8 cellular contexts compared by ENCODE assay signal in the genomic region with DNA sequence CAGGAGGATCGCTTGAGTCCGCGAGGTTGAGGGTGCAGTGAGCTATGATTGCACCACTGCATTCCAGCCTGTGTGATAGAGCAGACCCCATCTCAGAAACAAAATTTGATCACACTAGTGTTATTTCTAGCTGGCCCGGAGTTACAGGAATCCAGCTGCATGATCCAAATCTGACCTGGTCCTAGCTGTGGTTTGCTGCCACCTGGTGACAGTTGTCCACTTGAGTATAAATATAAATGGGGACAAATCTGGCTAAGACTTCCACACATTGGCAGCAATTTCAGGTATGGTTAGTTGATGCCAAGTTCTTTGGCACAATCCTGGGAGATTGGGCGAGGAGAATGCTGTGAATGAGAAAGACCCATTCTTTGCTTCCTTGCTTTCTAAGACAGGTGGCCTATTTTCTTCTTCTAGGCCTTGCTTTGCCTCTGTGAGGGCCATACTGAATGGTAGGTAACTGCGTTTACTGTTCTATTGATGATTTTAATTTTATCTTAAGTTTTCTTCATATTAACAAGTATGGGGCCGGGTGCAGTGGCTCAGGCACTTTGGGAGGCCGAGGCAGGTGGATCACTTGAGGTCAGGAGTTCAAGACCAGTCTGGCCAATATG. TPM values are rescaled to one million over a fixed set of nuclear protein-coding genes. Genes with fewer than 3 reads are reported as not detected.
DNase-seq lines count a peak whose midpoint lies in the region; ATAC-seq, FAIRE-seq and TF ChIP-seq lines count a peak whose summit lies in the region.

No MANE protein-coding gene starts in this region.

- CTCF ChIA-PET in HepG2 (lab: Yijun Ruan, JAX; ENCODE audit: low intra/inter-chr PET ratio, low total read pairs), result interaction anchor here (1.9 to 2.4 kb wide), 3 partner anchors 39 to 114 kb away, joined by 8 to 27 read pairs (median 10); no protein-coding TSS in a partner anchor

- TF ChIP-seq EP300 in HepG2 (IDR thresholded peaks at IDR 0.05; ENCODE audit: low read depth in 2 of 2, low read length in 2 of 2), result no peak
- TF ChIP-seq EP300 in HepG2 (CRISPR knock-in tag; IDR thresholded peaks at IDR 0.05; ENCODE audit: borderline replicate concordance), result no peak

- TF ChIP-seq CTCF in LNCaP clone FGC (IDR thresholded peaks at IDR 0.05; ENCODE audit: control insufficient read depth, extremely low read depth, insufficient read depth), result peak; percentile 78
- peak; percentile 77 for TF ChIP-seq CTCF in HepG2 (CRISPR knock-in tag; IDR thresholded peaks at IDR 0.05)

- 79% methylated on average over 8 of the region's 8 CpGs for WGBS in HepG2 (ENCODE audit: low lambda C conversion rate)

- peaks cover 96% of the 10 kb centered on the region for H3K79me2 ChIP-seq in HepG2 (ENCODE audit: insufficient read depth, low read length)

- intact Hi-C loops in HepG2 (cut with micrococcal nuclease; ENCODE audit: unreplicated experiment), result loop anchor here (1.0 kb wide), 3 partner anchors 39 to 114 kb away; no protein-coding TSS in a partner anchor

- H4K20me1 ChIP-seq in HepG2 (ENCODE audit: insufficient read depth, low read length), result peaks cover 64% of the 10 kb centered on the region

- no peak overlapping the region for H2AFZ ChIP-seq in HepG2 (ENCODE audit: low read length)

- H3K36me3 ChIP-seq in HepG2 (replicated peaks in 1 of 2; ENCODE audit: control insufficient read depth in 1 of 2, insufficient read depth in 2 of 2, low read length in 2 of 2), result peaks cover 5 to 7% of the 10 kb centered on the region in 2 experiments; a peak in 2 of 5 replicates

- FAIRE-seq in HepG2 (lab: Jason Lieb, UNC), result peak; percentile 89

- TF ChIP-seq RAD21 in HepG2 (CRISPR knock-in tag; IDR thresholded peaks at IDR 0.05), result peak; percentile 67; the same call in 1 of the 2 replicates

- peak; percentile 42 for DNase-seq in EL
- peak; percentile 67 for DNase-seq in LNCaP clone FGC (ENCODE audit: low read depth)
- DNase-seq in activated CD4-positive, alpha-beta T cell treated with anti-CD3 and anti-CD28 coated beads for 4 hours, result peak; percentile 55 to 60
- DNase-seq in dedifferentiated amniotic fluid mesenchymal stem cell (ENCODE audit: extremely low spot score), result peak; percentile 41
- peak; percentile 56 for DNase-seq in HepG2 (ENCODE audit: low spot score)
- DNase-seq in stimulated activated CD8-positive, alpha-beta memory T cell treated with anti-CD3 and anti-CD28 coated beads, Interleukin-12 subunit alpha, Interleukin-12 subunit beta, amount 100 ng/mL, for 1 hour (ENCODE audit: low read depth), result peak; percentile 31
- no peak for DNase-seq in NCI-H226

- H3K4me1 ChIP-seq in HepG2 (ENCODE audit: insufficient read depth, low read length), result peaks cover 71% of the 10 kb centered on the region

- no peak overlapping the region for H3K4me3 ChIP-seq in LNCaP clone FGC (ENCODE audit: low read depth, low read length)
- H3K4me3 ChIP-seq in HepG2 (replicated peaks in 1 of 3; ENCODE audit: insufficient read depth in 1 of 3, low read depth in 2 of 3, low read length in 3 of 3), result no peak overlapping the region

- no peaks in the 10 kb centered on the region for H3K9me3 ChIP-seq in HepG2 (ENCODE audit: low read length)

- no TSS peak for BruUV-seq in HepG2 (replicated peaks; lab: Mats Ljungman, UMichigan)

- POLR2A ChIA-PET in HepG2 (lab: Yijun Ruan, JAX), result interaction anchor here (0.7 to 1.1 kb wide), 2 partner anchors 36 to 39 kb away, joined by 3 read pairs; no protein-coding TSS in a partner anchor

- in situ Hi-C loops in HepG2 (cut with HindIII; ENCODE audit: extremely low pct_ligation_motif_present, low pct_unique_long_range_greater_than_20kb), result loop anchor here (5.0 kb wide), 1 partner anchor 35 kb away; a partner anchor contains a TSS

- H3K9ac ChIP-seq in HepG2 (ENCODE audit: insufficient read depth, low read depth, low read length), result no peak overlapping the region

- H3K27ac ChIP-seq in HepG2 (ENCODE audit: extremely low read length, insufficient read depth, low read length), result no peak overlapping the region

- no peaks in the 10 kb centered on the region for H3K27me3 ChIP-seq in HepG2 (ENCODE audit: control insufficient read depth in 1 of 2, insufficient read depth in 2 of 2, low read length in 2 of 2)

- no peak overlapping the region for H3K4me2 ChIP-seq in HepG2 (ENCODE audit: low read depth, low read length)

- TF ChIP-seq POLR2A in HepG2 (IDR thresholded peaks at IDR 0.05; ENCODE audit: insufficient read depth in 1 of 2, low read depth in 2 of 2, low read length in 2 of 2), result no peak

- ATAC-seq in HepG2 (peak; percentile 79), HG02973 (IDR thresholded peaks at IDR 0.05; ENCODE audit: unreplicated experiment) (no peak)

TF ChIP-seq in HepG2, 621 proteins besides CTCF, POLR2A, EP300 and RAD21 (continues in another document):
- TF ChIP-seq LCORL (IDR thresholded peaks at IDR 0.05) (no peak), LCORL (CRISPR knock-in tag; IDR thresholded peaks at IDR 0.05) (peak; percentile 24; the same call in 1 of the 2 replicates), SAP130 (CRISPR knock-in tag; IDR thresholded peaks at IDR 0.05; ENCODE audit: low read depth) (peak; percentile 17; the same call in 1 of the 2 replicates), ZNF296 (CRISPR knock-in tag; conservative IDR thresholded peaks at IDR 0.05) (no peak), FOXJ3 (CRISPR knock-in tag; IDR thresholded peaks at IDR 0.05; ENCODE audit: borderline replicate concordance) (0 out of 2 replicates have a peak, but pooled peaks have one; percentile 24)
- TF ChIP-seq, protein P1, sequence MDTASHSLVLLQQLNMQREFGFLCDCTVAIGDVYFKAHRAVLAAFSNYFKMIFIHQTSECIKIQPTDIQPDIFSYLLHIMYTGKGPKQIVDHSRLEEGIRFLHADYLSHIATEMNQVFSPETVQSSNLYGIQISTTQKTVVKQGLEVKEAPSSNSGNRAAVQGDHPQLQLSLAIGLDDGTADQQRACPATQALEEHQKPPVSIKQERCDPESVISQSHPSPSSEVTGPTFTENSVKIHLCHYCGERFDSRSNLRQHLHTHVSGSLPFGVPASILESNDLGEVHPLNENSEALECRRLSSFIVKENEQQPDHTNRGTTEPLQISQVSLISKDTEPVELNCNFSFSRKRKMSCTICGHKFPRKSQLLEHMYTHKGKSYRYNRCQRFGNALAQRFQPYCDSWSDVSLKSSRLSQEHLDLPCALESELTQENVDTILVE (CRISPR knock-in tag; IDR thresholded peaks at IDR 0.05), result 0 out of 2 replicates have a peak, but pooled peaks have one; percentile 24

RNA-seq across cellular contexts. Expression of a gene that starts 35.4 kb away (rescaled TPM):
- total RNA-seq in HepG2 (2016; rRNA removed; fragmentation: Illumina TruSeq; extraction: Trizol), result 14.8 and 19.5 TPM in 2 replicates
- 8.2 and 8.4 TPM in 2 replicates for total RNA-seq in HepG2 (2016; cell fraction: cytosol; rRNA removed; fragmentation: Illumina TruSeq; extraction: Trizol; ENCODE audit: low read depth)
- total RNA-seq in HepG2 (2016; cell fraction: insoluble cytoplasmic fraction; rRNA removed; fragmentation: Illumina TruSeq; extraction: Trizol), result 14.3 and 18.8 TPM in 2 replicates
- total RNA-seq in HepG2 (2016; cell fraction: membrane; rRNA removed; fragmentation: Illumina TruSeq; extraction: Trizol), result 23.3 and 24.0 TPM in 2 replicates
- 14.3 and 16.5 TPM in 2 replicates for total RNA-seq in HepG2 (2016; cell fraction: nucleus; rRNA removed; fragmentation: Illumina TruSeq; extraction: Trizol)
- 17.2 and 20.9 TPM in 2 replicates for polyA plus RNA-seq in HepG2 (2011; rRNA removed)
- 13.0 and 19.2 TPM in 2 replicates for polyA plus RNA-seq in HepG2 (2011; cell fraction: cytosol; rRNA removed)
- polyA plus RNA-seq in HepG2 (2011; cell fraction: nucleus; rRNA removed), result 9.8 and 12.5 TPM in 2 replicates
- 38.4 and 43.1 TPM in 2 replicates for polyA plus RNA-seq in HepG2 (2012)
- polyA plus RNA-seq in HepG2 (2016; cell fraction: cytosol; fragmentation: Illumina TruSeq; extraction: Trizol; ENCODE audit: low read depth), result 13.9 and 16.1 TPM in 2 replicates
- polyA plus RNA-seq in HepG2 (2016; cell fraction: insoluble cytoplasmic fraction; fragmentation: Illumina TruSeq; extraction: Trizol; ENCODE audit: low read depth), result 31.1 and 35.9 TPM in 2 replicates
- polyA plus RNA-seq in HepG2 (2016; cell fraction: membrane; fragmentation: Illumina TruSeq; extraction: Trizol; ENCODE audit: low read depth), result 27.4 and 28.5 TPM in 2 replicates
- 23.2 and 25.6 TPM in 2 replicates for polyA plus RNA-seq in HepG2 (2016; cell fraction: nucleus; fragmentation: Illumina TruSeq; extraction: Trizol; ENCODE audit: insufficient read depth, low read depth)
- polyA minus RNA-seq in HepG2 (2011; rRNA and poly(A)+ RNA removed; ENCODE audit: low replicate concordance), result 14.9 and 19.7 TPM in 2 replicates
- polyA minus RNA-seq in HepG2 (2011; cell fraction: cytosol; rRNA and poly(A)+ RNA removed), result 23.7 and 26.6 TPM in 2 replicates
- polyA minus RNA-seq in HepG2 (2011; cell fraction: nucleus; rRNA and poly(A)+ RNA removed), result 27.5 and 27.8 TPM in 2 replicates

RNA-seq across cellular contexts. Expression of a gene that starts 57.0 kb away (rescaled TPM):
- not detected in 2 replicates for total RNA-seq in HepG2 (2016; rRNA removed; fragmentation: Illumina TruSeq; extraction: Trizol)
- total RNA-seq in HepG2 (2016; cell fraction: cytosol; rRNA removed; fragmentation: Illumina TruSeq; extraction: Trizol; ENCODE audit: low read depth), result not detected in 2 replicates
- total RNA-seq in HepG2 (2016; cell fraction: insoluble cytoplasmic fraction; rRNA removed; fragmentation: Illumina TruSeq; extraction: Trizol), result not detected in 2 replicates
- not detected in 2 replicates for total RNA-seq in HepG2 (2016; cell fraction: membrane; rRNA removed; fragmentation: Illumina TruSeq; extraction: Trizol)
- total RNA-seq in HepG2 (2016; cell fraction: nucleus; rRNA removed; fragmentation: Illumina TruSeq; extraction: Trizol), result not detected in 2 replicates
- polyA plus RNA-seq in HepG2 (2011; rRNA removed), result not detected in 2 replicates
- polyA plus RNA-seq in HepG2 (2011; cell fraction: cytosol; rRNA removed), result not detected in 2 replicates
- polyA plus RNA-seq in HepG2 (2011; cell fraction: nucleus; rRNA removed), result not detected in 2 replicates
- polyA plus RNA-seq in HepG2 (2012), result not detected in 2 replicates
- polyA plus RNA-seq in HepG2 (2016; cell fraction: cytosol; fragmentation: Illumina TruSeq; extraction: Trizol; ENCODE audit: low read depth), result not detected in 2 replicates
- not detected in 2 replicates for polyA plus RNA-seq in HepG2 (2016; cell fraction: insoluble cytoplasmic fraction; fragmentation: Illumina TruSeq; extraction: Trizol; ENCODE audit: low read depth)
- polyA plus RNA-seq in HepG2 (2016; cell fraction: membrane; fragmentation: Illumina TruSeq; extraction: Trizol; ENCODE audit: low read depth), result not detected in 2 replicates
- polyA plus RNA-seq in HepG2 (2016; cell fraction: nucleus; fragmentation: Illumina TruSeq; extraction: Trizol; ENCODE audit: insufficient read depth, low read depth), result not detected in 2 replicates
- not detected in 2 replicates for polyA minus RNA-seq in HepG2 (2011; rRNA and poly(A)+ RNA removed; ENCODE audit: low replicate concordance)
- polyA minus RNA-seq in HepG2 (2011; cell fraction: cytosol; rRNA and poly(A)+ RNA removed), result not detected in 2 replicates
- not detected in 2 replicates for polyA minus RNA-seq in HepG2 (2011; cell fraction: nucleus; rRNA and poly(A)+ RNA removed)
